ENCODE assay signal across 3 cellular contexts in the genomic region with DNA sequence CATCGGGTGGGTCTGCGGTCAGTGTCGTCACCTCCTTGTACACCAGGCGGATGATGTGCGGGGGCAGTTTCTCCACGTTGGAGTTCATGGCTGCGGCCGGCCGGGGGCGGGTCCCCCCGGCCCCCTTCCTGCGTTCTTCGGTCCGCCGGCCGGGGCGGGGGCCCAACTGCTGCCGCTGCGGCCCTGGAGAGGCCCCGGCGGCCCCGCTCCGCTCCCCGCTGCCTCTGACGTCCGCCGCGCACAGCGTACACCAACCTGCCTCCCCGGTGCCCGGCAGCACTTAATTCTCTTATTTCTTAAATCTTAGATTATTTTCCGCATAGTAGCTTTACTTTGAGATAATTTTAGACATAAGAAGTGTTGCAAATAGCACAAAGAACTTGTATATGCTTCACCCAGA. TPM values are rescaled to one million over a fixed set of nuclear protein-coding genes. Genes with fewer than 3 reads are reported as not detected.
"Had no signal": no experiment of that assay in that cellular context is flagged by ENCODE, and none has a peak within 500 bp of the region (broad histone marks: within the 10 kb centered on the region; RNA-seq: fewer than 3 reads in every experiment).

No MANE protein-coding gene starts in this region.

RNA-seq across cellular contexts. Expression of gene TBC1D26, which starts 27.3 kb away (rescaled TPM):
- total RNA-seq: GM23248, H4, HFFc6 had no signal
- polyA plus RNA-seq: GM23248 had no signal
